Comparison of ENCODE assay signal across 1 cellular context in genomic region chr3:43388909-43389308, GRCh38.
TF ChIP-seq lines count a peak whose summit lies in the region.

No MANE protein-coding gene starts in this region.

TF ChIP-seq in SK-N-SH, 30 proteins besides CTCF, POLR2A, EP300 and RAD21 (continued from another document):
- TF ChIP-seq USF1 (IDR thresholded peaks at IDR 0.05; ENCODE audit: borderline replicate concordance, low read depth) = no peak
- no peak for TF ChIP-seq TEAD4 (IDR thresholded peaks at IDR 0.05; ENCODE audit: borderline replicate concordance, insufficient read depth)
- no peak for TF ChIP-seq MEF2A (IDR thresholded peaks at IDR 0.05; ENCODE audit: borderline replicate concordance, low read depth)
TF ChIP-seq in SK-N-SH: peak in this region for 0.
